ENCODE assay signal across 1 cellular context in genomic region chr18:78780719-78781600, GRCh38.
TF ChIP-seq lines count a peak whose summit lies in the region.

No MANE protein-coding gene starts in this region.

TF ChIP-seq in WTC11, 78 proteins besides CTCF, POLR2A, EP300 and RAD21 (continued from another document):
- TF ChIP-seq E2F4 (CRISPR knock-in tag; IDR thresholded peaks at IDR 0.05; ENCODE audit: borderline replicate concordance, low read depth), result no peak
- TF ChIP-seq ZNF138 (CRISPR knock-in tag; conservative IDR thresholded peaks at IDR 0.05), result no peak
- no peak for TF ChIP-seq NR2C2 (CRISPR knock-in tag; IDR thresholded peaks at IDR 0.05)
- TF ChIP-seq GRHL2 (CRISPR knock-in tag; IDR thresholded peaks at IDR 0.05; ENCODE audit: insufficient replicate concordance, severe bottlenecking), result no peak
- TF ChIP-seq TEAD4 (CRISPR knock-in tag; IDR thresholded peaks at IDR 0.05), result no peak
- TF ChIP-seq ZBTB43 (CRISPR knock-in tag; IDR thresholded peaks at IDR 0.05), result no peak
- no peak for TF ChIP-seq FOXP4 (CRISPR knock-in tag; IDR thresholded peaks at IDR 0.05)
- TF ChIP-seq ZBTB21 (CRISPR knock-in tag; IDR thresholded peaks at IDR 0.05; ENCODE audit: borderline replicate concordance), result no peak
- no peak for TF ChIP-seq E2F5 (CRISPR knock-in tag; IDR thresholded peaks at IDR 0.05)
- TF ChIP-seq GTF2I (CRISPR knock-in tag; conservative IDR thresholded peaks at IDR 0.05), result no peak
- no peak for TF ChIP-seq ETV6 (CRISPR knock-in tag; IDR thresholded peaks at IDR 0.05)
- TF ChIP-seq CBFB (CRISPR knock-in tag; IDR thresholded peaks at IDR 0.05; ENCODE audit: low read depth), result no peak
- TF ChIP-seq ZNF532 (CRISPR knock-in tag; IDR thresholded peaks at IDR 0.05; ENCODE audit: borderline replicate concordance), result no peak
- TF ChIP-seq RELA (CRISPR knock-in tag; IDR thresholded peaks at IDR 0.05; ENCODE audit: borderline replicate concordance), result no peak
- TF ChIP-seq AFF4 (CRISPR knock-in tag; IDR thresholded peaks at IDR 0.05; ENCODE audit: borderline replicate concordance), result no peak
TF ChIP-seq in WTC11: peak in this region for 0.
